1 cellular context compared by ENCODE assay signal in genomic region chr14:104650057-104650980, GRCh38.
TF ChIP-seq lines count a peak whose summit lies in the region.

No MANE protein-coding gene starts in this region.

TF ChIP-seq in HepG2, 621 proteins besides CTCF, POLR2A, EP300 and RAD21 (continued from another document and continues in another):
- TF ChIP-seq ZNF281 (CRISPR knock-in tag; IDR thresholded peaks at IDR 0.05; ENCODE audit: borderline replicate concordance) (peak; percentile 71; the same call in 1 of the 2 replicates), MTF2 (CRISPR knock-in tag; IDR thresholded peaks at IDR 0.05; ENCODE audit: borderline replicate concordance) (peak; percentile 65; the same call in 1 of the 2 replicates), TCF7 (IDR thresholded peaks at IDR 0.05; ENCODE audit: low read depth) (no peak), LRRFIP1 (CRISPR knock-in tag; conservative IDR thresholded peaks at IDR 0.05) (no peak), ZNF850 (CRISPR knock-in tag; conservative IDR thresholded peaks at IDR 0.05) (no peak), ZNF10 (CRISPR knock-in tag; IDR thresholded peaks at IDR 0.05; ENCODE audit: borderline replicate concordance, low read depth) (no peak), KAT7 (CRISPR knock-in tag; IDR thresholded peaks at IDR 0.05; ENCODE audit: borderline replicate concordance) (0 out of 2 replicates have a peak, but pooled peaks have one; percentile 57), ZFY (CRISPR knock-in tag; IDR thresholded peaks at IDR 0.05) (no peak), RFX5 (IDR thresholded peaks at IDR 0.05; ENCODE audit: low read depth, low read length) (no peak), ZNF580 (CRISPR knock-in tag; IDR thresholded peaks at IDR 0.05; ENCODE audit: borderline replicate concordance, low read depth) (no peak), ZNF510 (CRISPR knock-in tag; IDR thresholded peaks at IDR 0.05; ENCODE audit: low read depth) (no peak), MAFG (CRISPR knock-in tag; IDR thresholded peaks at IDR 0.05) (no peak), ZNF563 (CRISPR knock-in tag; IDR thresholded peaks at IDR 0.05) (no peak), ZNF576 (CRISPR knock-in tag; IDR thresholded peaks at IDR 0.05) (no peak), KDM2A (CRISPR knock-in tag; IDR thresholded peaks at IDR 0.05; ENCODE audit: borderline replicate concordance, low read depth) (peak; percentile 72; the same call in 1 of the 2 replicates), ZNF230 (CRISPR knock-in tag; IDR thresholded peaks at IDR 0.05) (0 out of 2 replicates have a peak, but pooled peaks have one; percentile 25), SIX4 (CRISPR knock-in tag; IDR thresholded peaks at IDR 0.05) (no peak), ZNF138 (CRISPR knock-in tag; IDR thresholded peaks at IDR 0.05; ENCODE audit: low read depth) (no peak), HOMEZ (CRISPR knock-in tag; IDR thresholded peaks at IDR 0.05; ENCODE audit: low read depth) (0 out of 2 replicates have a peak, but pooled peaks have one; percentile 25), ZKSCAN5 (CRISPR knock-in tag; IDR thresholded peaks at IDR 0.05) (no peak), ZBTB7B (CRISPR knock-in tag; IDR thresholded peaks at IDR 0.05) (peak; percentile 79), ZNF333 (CRISPR knock-in tag; IDR thresholded peaks at IDR 0.05; ENCODE audit: borderline replicate concordance) (no peak; the same call in 1 of the 2 replicates), RORA (CRISPR knock-in tag; IDR thresholded peaks at IDR 0.05) (no peak), ZBTB34 (CRISPR knock-in tag; IDR thresholded peaks at IDR 0.05) (no peak), CBFB (CRISPR knock-in tag; IDR thresholded peaks at IDR 0.05) (0 out of 2 replicates have a peak, but pooled peaks have one; percentile 42), CREBL2 (CRISPR knock-in tag; IDR thresholded peaks at IDR 0.05; ENCODE audit: borderline replicate concordance) (no peak), ZNF740 (CRISPR knock-in tag; IDR thresholded peaks at IDR 0.05) (no peak), KLF12 (CRISPR knock-in tag; IDR thresholded peaks at IDR 0.05; ENCODE audit: borderline replicate concordance) (no peak), SMARCC2 (IDR thresholded peaks at IDR 0.05) (no peak), ZGPAT (CRISPR knock-in tag; IDR thresholded peaks at IDR 0.05) (0 out of 2 replicates have a peak, but pooled peaks have one; percentile 47), ZNF709 (CRISPR knock-in tag; IDR thresholded peaks at IDR 0.05) (no peak), ZMAT5 (CRISPR knock-in tag; IDR thresholded peaks at IDR 0.05; ENCODE audit: borderline replicate concordance, low read depth) (no peak), ATF5 (CRISPR knock-in tag; IDR thresholded peaks at IDR 0.05; ENCODE audit: low read depth) (no peak), REXO4 (CRISPR knock-in tag; IDR thresholded peaks at IDR 0.05; ENCODE audit: borderline replicate concordance) (no peak), NCOR1 (IDR thresholded peaks at IDR 0.05; ENCODE audit: borderline replicate concordance, low read length) (no peak), MATR3 (CRISPR knock-in tag; IDR thresholded peaks at IDR 0.05) (no peak), DMAP1 (CRISPR knock-in tag; IDR thresholded peaks at IDR 0.05) (no peak), SPEN (CRISPR knock-in tag; IDR thresholded peaks at IDR 0.05; ENCODE audit: low read depth) (peak; percentile 48; the same call in 1 of the 2 replicates), PCBP2 (optimal IDR thresholded peaks at IDR 0.05; ENCODE audit: low read depth, low read length, poor library complexity, severe bottlenecking) (no peak), SNAI1 (CRISPR knock-in tag; IDR thresholded peaks at IDR 0.05; ENCODE audit: borderline replicate concordance) (no peak), AGO2 (optimal IDR thresholded peaks at IDR 0.05; ENCODE audit: low read depth, low read length) (no peak), SIN3B (IDR thresholded peaks at IDR 0.05; ENCODE audit: low read length) (no peak), THYN1 (CRISPR knock-in tag; IDR thresholded peaks at IDR 0.05; ENCODE audit: borderline replicate concordance, low read depth) (no peak), IRF9 (CRISPR knock-in tag; IDR thresholded peaks at IDR 0.05; ENCODE audit: borderline replicate concordance) (no peak; the same call in 1 of the 2 replicates), MBNL3 (CRISPR knock-in tag; conservative IDR thresholded peaks at IDR 0.05) (no peak), RBM39 (IDR thresholded peaks at IDR 0.05; ENCODE audit: low read depth, low read length, poor library complexity, severe bottlenecking) (no peak), HMG20A (CRISPR knock-in tag; IDR thresholded peaks at IDR 0.05; ENCODE audit: borderline replicate concordance) (no peak), ZNF556 (CRISPR knock-in tag; IDR thresholded peaks at IDR 0.05; ENCODE audit: borderline replicate concordance) (0 out of 2 replicates have a peak, but pooled peaks have one; percentile 34), SMARCE1 (IDR thresholded peaks at IDR 0.05; ENCODE audit: borderline replicate concordance) (no peak), PAF1 (CRISPR knock-in tag; IDR thresholded peaks at IDR 0.05) (no peak), ETS1 (CRISPR knock-in tag; IDR thresholded peaks at IDR 0.05) (no peak), YEATS4 (CRISPR knock-in tag; IDR thresholded peaks at IDR 0.05; ENCODE audit: borderline replicate concordance) (no peak), RFX3 (CRISPR knock-in tag; IDR thresholded peaks at IDR 0.05) (no peak), CHCHD3 (CRISPR knock-in tag; IDR thresholded peaks at IDR 0.05) (0 out of 2 replicates have a peak, but pooled peaks have one; percentile 11), SRSF4 (IDR thresholded peaks at IDR 0.05; ENCODE audit: low read depth, low read length, poor library complexity, severe bottlenecking) (no peak), TMF1 (CRISPR knock-in tag; IDR thresholded peaks at IDR 0.05; ENCODE audit: low read depth) (no peak), ZNF160 (CRISPR knock-in tag; IDR thresholded peaks at IDR 0.05) (no peak)
